Comparison of ENCODE assay signal across 8 cellular contexts in genomic region chr14:24334431-24335271, GRCh38. TPM values are rescaled to one million over a fixed set of nuclear protein-coding genes. Genes with fewer than 3 reads are reported as not detected.
DNase-seq lines count a peak whose midpoint lies in the region; ATAC-seq and TF ChIP-seq lines count a peak whose summit lies in the region.

ADCY4 (minus strand) TSS chr14:24335071; CDS start chr14:24334652, 419 bp downstream.

- no peaks in the 10 kb centered on the region for H3K9me2 ChIP-seq in OCI-LY7 (ENCODE audit: insufficient read depth, low read length)

- TF ChIP-seq CTCF in AG04450 (IDR thresholded peaks at IDR 0.05; ENCODE audit: low read depth, low read length) (no peak), OCI-LY7 (conservative IDR thresholded peaks at IDR 0.05; ENCODE audit: low read length) (no peak), uterus (IDR thresholded peaks at IDR 0.05) (no peak)

- peak within 1 kb of the TSS; percentile 31; the same call in 1 of the 2 replicates for H2AFZ ChIP-seq in OCI-LY7 (ENCODE audit: low read length)

- peak; percentile 12 to 35 for TF ChIP-seq POLR2A in uterus (IDR thresholded peaks at IDR 0.05)

- H3K27me3 Mint-ChIP-seq in effector memory CD8-positive, alpha-beta T cell: peaks cover 4 to 25% of the 10 kb centered on the region in 2 donors

- no peak for DNase-seq in AG04450 (ENCODE audit: low read depth, low spot score)
- DNase-seq in OCI-LY7 (ENCODE audit: low spot score): no peak
- peak in 2 of 3 experiments; percentile 20 to 31 for DNase-seq in effector memory CD8-positive, alpha-beta T cell
- DNase-seq in uterus: peak in 1 of 2 donors; percentile 46
- no peak for DNase-seq in HuH-7.5 (ENCODE audit: low spot score)
- no peak for DNase-seq in stimulated activated CD4-positive, alpha-beta T cell treated with anti-CD3 and anti-CD28 coated beads, Interleukin-12 subunit alpha, Interleukin-12 subunit beta, amount 100 ng/mL, for 4 hours

- ATAC-seq in effector memory CD8-positive, alpha-beta T cell (replicated peaks): no peak
- ATAC-seq in GM21529 (IDR thresholded peaks at IDR 0.05; ENCODE audit: unreplicated experiment): no peak

- H3K27ac Mint-ChIP-seq in effector memory CD8-positive, alpha-beta T cell: peak within 1 kb of the TSS in 1 of 2 donors; percentile 79

- BruUV-seq in OCI-LY7 (replicated peaks; lab: Mats Ljungman, UMichigan): no TSS peak

- peaks cover 37% of the 10 kb centered on the region for H3K36me3 Mint-ChIP-seq in effector memory CD8-positive, alpha-beta T cell (ENCODE audit: insufficient read depth)

- H3K9me3 Mint-ChIP-seq in effector memory CD8-positive, alpha-beta T cell: no peaks in the 10 kb centered on the region

- H3K27me3 ChIP-seq in AG04450 (ENCODE audit: control insufficient read depth, insufficient read depth, low read length) (peaks cover 70% of the 10 kb centered on the region), mononuclear cell (ENCODE audit: insufficient read depth, low read length) (peaks cover 21% of the 10 kb centered on the region), uterus (peaks cover 0 to 27% of the 10 kb centered on the region in 2 donors)

- H3K79me2 ChIP-seq in OCI-LY7 (ENCODE audit: insufficient read depth, low read depth, low read length): no peaks in the 10 kb centered on the region

- peaks cover 54 to 56% of the 10 kb centered on the region in 2 donors for H3K4me1 Mint-ChIP-seq in effector memory CD8-positive, alpha-beta T cell (ENCODE audit: low read depth in 2 of 2)

- POLR2A ChIA-PET in AG04450 (lab: Yijun Ruan, JAX) (no interaction called here), OCI-LY7 (lab: Charles Lee) (no interaction called here)

- intact Hi-C loops in OCI-LY7 (cut with micrococcal nuclease; ENCODE audit: unreplicated experiment) (loop anchor here (10.0 kb wide), 1 partner anchor 340 kb away; no protein-coding TSS in a partner anchor), uterus (cut with DNase I; ENCODE audit: low total_unique reads) (loop anchor here (10.0 kb wide), 1 partner anchor 100 kb away; no protein-coding TSS in a partner anchor)

- CTCF ChIA-PET in AG04450 (lab: Charles Lee): interaction anchor here (0.9 to 21.9 kb wide), 19 partner anchors 11 to 155 kb away, joined by 3 to 712 read pairs (median 18); partner anchors contain the start of genes CBLN3, CIDEB, KHNYN and LTB4R2
- CTCF ChIA-PET in OCI-LY7 (lab: Charles Lee; ENCODE audit: unreplicated experiment): interaction anchor here (1.0 to 3.0 kb wide), 2 partner anchors 102 to 1034 kb away, joined by 3 to 16 read pairs; no protein-coding TSS in a partner anchor

- H3K4me1 ChIP-seq in OCI-LY7 (ENCODE audit: insufficient read depth, low read length, poor library complexity, severe bottlenecking): peaks cover 30% of the 10 kb centered on the region
- peaks cover 93% of the 10 kb centered on the region for H3K4me1 ChIP-seq in mononuclear cell (ENCODE audit: insufficient read depth, low read length)
- peaks cover 0 to 14% of the 10 kb centered on the region in 2 donors for H3K4me1 ChIP-seq in uterus

- H3K27ac ChIP-seq in AG04450 (ENCODE audit: low read depth, low read length) (no peak within 1 kb of the TSS), OCI-LY7 (ENCODE audit: low read depth, low read length, poor library complexity, severe bottlenecking) (no peak within 1 kb of the TSS), uterus (peak within 1 kb of the TSS; percentile 62 to 65)

- H3K9me3 ChIP-seq in AG04450 (ENCODE audit: control insufficient read depth, insufficient read depth, low read length) (no peaks in the 10 kb centered on the region; the same call in 1 of the 2 replicates), OCI-LY7 (ENCODE audit: low read length) (no peaks in the 10 kb centered on the region), mononuclear cell (ENCODE audit: low read depth, low read length) (no peaks in the 10 kb centered on the region), uterus (no peaks in the 10 kb centered on the region)

- H3K4me3 Mint-ChIP-seq in effector memory CD8-positive, alpha-beta T cell: peak within 1 kb of the TSS; percentile 77 to 92

- peak within 1 kb of the TSS; percentile 69 for H3K4me2 ChIP-seq in OCI-LY7 (ENCODE audit: low read length)

- H3K36me3 ChIP-seq in OCI-LY7 (ENCODE audit: insufficient read depth, low read length) (no peaks in the 10 kb centered on the region), uterus (no peaks in the 10 kb centered on the region)

- H4K20me1 ChIP-seq in OCI-LY7 (ENCODE audit: insufficient read depth, low read length): no peaks in the 10 kb centered on the region

- H3K4me3 ChIP-seq in AG04450 (ENCODE audit: low read depth, low read length): peak within 1 kb of the TSS; percentile 36
- peak within 1 kb of the TSS; percentile 51 for H3K4me3 ChIP-seq in OCI-LY7 (ENCODE audit: low read depth, low read length, poor library complexity, severe bottlenecking)
- peak within 1 kb of the TSS; percentile 0 for H3K4me3 ChIP-seq in mononuclear cell (ENCODE audit: low read length)
- peak within 1 kb of the TSS; percentile 22 to 30 for H3K4me3 ChIP-seq in uterus

RNA-seq across cellular contexts. Expression of gene ADCY4, which starts in this region (rescaled TPM):
- polyA plus RNA-seq in AG04450 (2011; rRNA removed): 0.04 TPM in 1 of 2 replicates, not detected in the other
- 0.22 TPM in 1 of 2 replicates, not detected in the other for polyA minus RNA-seq in AG04450 (2011; rRNA and poly(A)+ RNA removed)
- 0.26 and 2.0 TPM in 2 replicates for total RNA-seq in OCI-LY7 (2014; rRNA removed; shearing (Covaris generic))
- total RNA-seq in OCI-LY7 (2022): 3.4 and 6.0 TPM in 2 replicates
- 2.3 TPM for total RNA-seq in mononuclear cell
- total RNA-seq in uterus: 100 to 1,000 TPM in 2 of 4 donors, 10 to 100 TPM in 2; 22.8 to 138 (median 86.1) TPM

Comparison
In these comparisons a context has a peak if more than half of its experiments do, and no peak if none do; other contexts are left out.
1. DNase-seq: peak in effector memory CD8-positive, alpha-beta T cell (2 of 3); none in AG04450 (single experiment), OCI-LY7 (single experiment), HuH-7.5 (single experiment) and stimulated activated CD4-positive, alpha-beta T cell treated with anti-CD3 and anti-CD28 coated beads, Interleukin-12 subunit alpha, Interleukin-12 subunit beta, amount 100 ng/mL, for 4 hours (single experiment).
2. H3K27ac ChIP-seq: peak in uterus (2 of 2); none in AG04450 (single experiment) and OCI-LY7 (single experiment).
3. H3K4me3 ChIP-seq: peak in every context shown above with its lines; median percentile 51 in OCI-LY7; 36 in AG04450; 26 in uterus; 0 in mononuclear cell.